8 cellular contexts compared by ENCODE assay signal in genomic region chr20:63216849-63217471, GRCh38. TPM values are rescaled to one million over a fixed set of nuclear protein-coding genes. Genes with fewer than 3 reads are reported as not detected.
A peak's percentile ranks its signal among the peaks of the same experiment; 100 is the strongest.
DNase-seq lines count a peak whose midpoint lies in the region; ATAC-seq and TF ChIP-seq lines count a peak whose summit lies in the region.

No MANE protein-coding gene starts in this region.

- peak overlapping the region; percentile 92 for H3K27ac ChIP-seq in lower lobe of right lung
- H3K27ac ChIP-seq in urinary bladder (ENCODE audit: low read depth), result no peak overlapping the region

- ATAC-seq in lower lobe of right lung (no peak), GM21528 (IDR thresholded peaks at IDR 0.05; ENCODE audit: low FRiP score, unreplicated experiment) (no peak)

- peaks cover 27% of the 10 kb centered on the region for H3K27me3 Mint-ChIP-seq in activated naive CD4-positive, alpha-beta T cell treated with anti-CD3 and anti-CD28 coated beads, Interleukin-2, amount 10 ng/mL, durations not matched to agents 7 days and 5 days

- H3K36me3 ChIP-seq in lower lobe of right lung (peaks cover 26% of the 10 kb centered on the region), urinary bladder (ENCODE audit: insufficient read depth) (no peaks in the 10 kb centered on the region)

- peaks cover 39% of the 10 kb centered on the region for H3K4me1 Mint-ChIP-seq in activated naive CD4-positive, alpha-beta T cell treated with anti-CD3 and anti-CD28 coated beads, Interleukin-2, amount 10 ng/mL, durations not matched to agents 7 days and 5 days

- H3K4me1 ChIP-seq in lower lobe of right lung, result peaks cover 42% of the 10 kb centered on the region
- H3K4me1 ChIP-seq in urinary bladder (ENCODE audit: insufficient read depth), result peaks cover 1% of the 10 kb centered on the region

- intact Hi-C loops in lower lobe of right lung (cut with DNase I), result no loop called here

- TF ChIP-seq CTCF in astrocyte of the spinal cord (IDR thresholded peaks at IDR 0.05; ENCODE audit: low read depth, low read length) (no peak), lower lobe of right lung (IDR thresholded peaks at IDR 0.05) (no peak)

- H3K36me3 Mint-ChIP-seq in activated naive CD4-positive, alpha-beta T cell treated with anti-CD3 and anti-CD28 coated beads, Interleukin-2, amount 10 ng/mL, durations not matched to agents 7 days and 5 days, result peaks cover 30% of the 10 kb centered on the region

- peak overlapping the region; percentile 85 for H3K4me3 Mint-ChIP-seq in activated naive CD4-positive, alpha-beta T cell treated with anti-CD3 and anti-CD28 coated beads, Interleukin-2, amount 10 ng/mL, durations not matched to agents 7 days and 5 days

- H3K27me3 ChIP-seq in lower lobe of right lung (ENCODE audit: low read depth), result peaks cover 11% of the 10 kb centered on the region

- H3K9me3 ChIP-seq in lower lobe of right lung, result no peaks in the 10 kb centered on the region

- peak overlapping the region; percentile 58 for H3K4me3 ChIP-seq in astrocyte of the spinal cord (ENCODE audit: low read depth, low read length)
- peak overlapping the region; percentile 76 for H3K4me3 ChIP-seq in lower lobe of right lung
- peak overlapping the region; percentile 50 for H3K4me3 ChIP-seq in urinary bladder (ENCODE audit: low read depth, low read length)

- CTCF ChIA-PET in activated naive CD4-positive, alpha-beta T cell treated with anti-CD3 and anti-CD28 coated beads, Interleukin-2, amount 10 ng/mL, durations not matched to agents 7 days and 5 days (lab: Charles Lee), result interaction anchor here (1.3 kb wide), 1 partner anchor 165 kb away, joined by 3 read pairs; no protein-coding TSS in a partner anchor

- 80% methylated on average over 13 of the region's 13 CpGs for whole genome bisulfite sequencing in urinary bladder

- no peak for DNase-seq in activated naive CD4-positive, alpha-beta T cell treated with anti-CD3 and anti-CD28 coated beads, Interleukin-2, amount 10 ng/mL, durations not matched to agents 7 days and 5 days
- no peak for DNase-seq in activated naive CD4-positive, alpha-beta T cell treated with Interleukin-2 at 50 U/mL for 16 hours
- DNase-seq in astrocyte of the spinal cord (ENCODE audit: low read depth, low spot score) (no peak), lower lobe of right lung (no peak), SKM-1 (lab: John Stamatoyannopoulos, UW; ENCODE audit: unreplicated experiment) (no peak), anterior cingulate cortex (lab: John Stamatoyannopoulos, UW) (no peak)

- no peaks in the 10 kb centered on the region for H3K9me3 Mint-ChIP-seq in activated naive CD4-positive, alpha-beta T cell treated with anti-CD3 and anti-CD28 coated beads, Interleukin-2, amount 10 ng/mL, durations not matched to agents 7 days and 5 days

- H3K27ac Mint-ChIP-seq in activated naive CD4-positive, alpha-beta T cell treated with anti-CD3 and anti-CD28 coated beads, Interleukin-2, amount 10 ng/mL, durations not matched to agents 7 days and 5 days, result peak overlapping the region; percentile 89

- in situ Hi-C loops in astrocyte of the spinal cord (cut with HindIII; ENCODE audit: low sequenced_read_pairs), result no loop called here

RNA-seq across cellular contexts. Expression of gene YTHDF1, which starts 1.0 kb away (rescaled TPM):
- total RNA-seq in lower lobe of right lung (33.4 TPM), urinary bladder (16.7 TPM)
- 24.0 TPM for polyA plus RNA-seq in urinary bladder

RNA-seq across cellular contexts. Expression of gene BIRC7, which starts 18.7 kb away (rescaled TPM):
- 15.9 TPM for total RNA-seq in lower lobe of right lung
- not detected for total RNA-seq in urinary bladder
- polyA plus RNA-seq in urinary bladder, result 0.18 TPM

RNA-seq across cellular contexts. Expression of gene NKAIN4, which starts 37.3 kb away (rescaled TPM):
- total RNA-seq in lower lobe of right lung (not detected), urinary bladder (4.0 TPM)
- 0.23 TPM for polyA plus RNA-seq in urinary bladder

RNA-seq across cellular contexts. Expression of gene ARFGAP1, which starts 55.7 kb away (rescaled TPM):
- 66.2 TPM for total RNA-seq in lower lobe of right lung
- total RNA-seq in urinary bladder, result 53.1 TPM
- polyA plus RNA-seq in urinary bladder, result 56.3 TPM

Comparison
In these comparisons a context has a peak if more than half of its experiments do, and no peak if none do; other contexts are left out.
1. RNA of gene BIRC7, which starts 18.7 kb away (total RNA-seq): 15.9 TPM in lower lobe of right lung (single experiment); not detected in urinary bladder (single experiment); every median in the first group is over 10 times any median in the second.
2. Peak in every context shown above with its lines, with median percentiles within 50 percentile points of each other: H3K4me3 ChIP-seq.